Comparison of ENCODE assay signal across 1 cellular context in the genomic region with DNA sequence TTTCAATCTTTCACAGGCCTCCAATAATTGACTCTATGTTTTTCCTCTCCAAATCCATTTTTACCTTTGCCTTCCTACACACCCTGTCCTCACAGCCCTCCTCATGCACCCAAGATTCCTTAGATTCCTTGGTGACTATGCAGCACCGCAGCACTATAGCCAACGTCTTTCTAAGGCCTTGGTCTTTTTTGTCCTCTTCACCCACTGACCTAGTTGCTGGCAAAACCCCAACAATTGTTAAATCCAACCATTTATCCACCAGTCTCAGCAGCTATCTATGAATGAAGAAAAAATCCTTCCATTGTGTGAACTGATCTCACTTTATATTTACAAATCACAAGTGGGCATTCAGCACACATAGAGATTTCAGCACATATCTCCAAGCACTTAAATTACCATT.
TF ChIP-seq lines count a peak whose summit lies in the region.

No MANE protein-coding gene starts in this region.

TF ChIP-seq in IMR-90, 13 proteins besides CTCF, POLR2A, EP300 and RAD21 (continued from another document):
- TF ChIP-seq RCOR1 (IDR thresholded peaks at IDR 0.05; ENCODE audit: insufficient replicate concordance, low read length) (no peak), RFX5 (IDR thresholded peaks at IDR 0.05; ENCODE audit: low read depth, low read length) (no peak)
